Comparison of ENCODE assay signal across 9 cellular contexts in the genomic region with DNA sequence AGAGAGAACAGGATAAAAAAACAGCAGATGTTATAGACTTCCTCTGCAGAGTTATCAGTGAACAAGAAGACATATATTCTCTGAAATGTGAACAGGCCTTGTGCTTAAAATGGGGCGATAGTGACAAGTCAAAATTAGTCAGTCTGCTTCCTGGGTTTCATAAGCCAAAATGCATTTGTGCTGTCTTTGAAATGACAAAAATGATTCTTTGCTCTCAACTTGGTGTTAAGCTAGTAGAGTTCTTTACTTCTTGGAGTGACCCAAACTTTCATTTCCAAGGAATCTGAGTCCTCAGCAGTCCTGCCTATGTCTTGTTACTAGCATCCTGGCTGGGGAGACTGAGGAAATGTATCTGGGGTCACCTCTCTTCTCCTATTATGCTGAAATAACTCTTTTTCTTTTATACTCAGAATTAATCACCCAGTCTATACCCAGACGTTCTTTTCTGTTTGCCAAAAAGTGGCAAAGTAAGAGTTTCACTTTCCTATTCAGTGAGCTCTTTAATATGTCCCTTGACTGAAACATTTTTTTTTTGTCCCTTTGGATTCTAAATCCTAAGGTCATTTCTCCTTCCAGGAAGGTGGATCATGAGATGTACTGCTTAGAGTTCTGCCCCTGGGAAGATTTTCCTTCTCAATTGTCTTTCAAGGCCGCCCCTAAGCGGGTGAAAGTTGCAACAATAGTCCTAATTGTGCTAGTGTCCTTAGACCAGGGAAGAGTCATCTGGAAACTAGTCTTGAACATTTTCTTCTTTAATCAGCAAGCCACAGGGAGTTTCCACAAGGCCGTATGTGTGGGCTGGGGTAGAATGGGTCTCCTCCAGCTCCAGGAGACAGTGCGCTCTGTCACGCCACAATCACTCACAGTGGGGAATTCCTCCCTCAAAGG. TPM values are rescaled to one million over a fixed set of nuclear protein-coding genes. Genes with fewer than 3 reads are reported as not detected.
DNase-seq lines count a peak whose midpoint lies in the region; ATAC-seq and TF ChIP-seq lines count a peak whose summit lies in the region.
"Had no signal": no experiment of that assay in that cellular context is flagged by ENCODE, and none has a peak within 500 bp of the region (broad histone marks: within the 10 kb centered on the region; RNA-seq: fewer than 3 reads in every experiment).

No MANE protein-coding gene starts in this region.

- H3K4me3 Mint-ChIP-seq in mesothelial cell of epicardium (no peak overlapping the region), nephron progenitor cell (no peak overlapping the region)

- H3K9ac ChIP-seq in mesendoderm (ENCODE audit: low read length): no peak overlapping the region

- no peaks in the 10 kb centered on the region for H3K79me2 ChIP-seq in mesendoderm (ENCODE audit: control insufficient read depth, insufficient read depth, low read length)

- peaks cover 17% of the 10 kb centered on the region for H3K4me1 Mint-ChIP-seq in mesothelial cell of epicardium
- H3K4me1 Mint-ChIP-seq in nephron progenitor cell: peaks cover 5% of the 10 kb centered on the region

- H3K36me3 Mint-ChIP-seq in mesothelial cell of epicardium (no peaks in the 10 kb centered on the region), nephron progenitor cell (ENCODE audit: low read depth) (no peaks in the 10 kb centered on the region)

- no peak overlapping the region for H3K4me3 ChIP-seq in mesendoderm (ENCODE audit: low read length)
- H3K4me3 ChIP-seq: thoracic aorta had no signal

- H3K27ac Mint-ChIP-seq in mesothelial cell of epicardium (peak overlapping the region; percentile 18), nephron progenitor cell (no peak overlapping the region)

- no peaks in the 10 kb centered on the region for H3K36me3 ChIP-seq in mesendoderm (ENCODE audit: control insufficient read depth, insufficient read depth, low read length)
- H3K36me3 ChIP-seq: thoracic aorta had no signal

- H2BK15ac ChIP-seq in mesendoderm (replicated peaks; ENCODE audit: low read depth): no peak overlapping the region

- DNase-seq in activated CD4-positive, CD25-positive, alpha-beta regulatory T cell treated with anti-CD3 and anti-CD28 coated beads, Interleukin-2, amount 50 U/mL, for 16 hours (ENCODE audit: low read depth, low spot score): peak; percentile 50
- no peak for DNase-seq in mesothelial cell of epicardium (ENCODE audit: low spot score in 2 of 2, unreplicated experiment in 2 of 2)
- no peak for DNase-seq in nephron progenitor cell
- DNase-seq in DMS53 treated with DMSO at 0.1 percent for 48 hours (lab: John Stamatoyannopoulos, UW; ENCODE audit: unreplicated experiment): no peak
- no peak for DNase-seq in mesendoderm
- DNase-seq in DMS153 (lab: John Stamatoyannopoulos, UW): no peak

- no peak overlapping the region for H3K18ac ChIP-seq in mesendoderm (ENCODE audit: low read length)

- H3K79me1 ChIP-seq in mesendoderm (ENCODE audit: low read length): no peaks in the 10 kb centered on the region

- H3K4me1 ChIP-seq in mesendoderm (ENCODE audit: control insufficient read depth, low read depth, low read length): no peaks in the 10 kb centered on the region

- H3K9me3 Mint-ChIP-seq in mesothelial cell of epicardium (no peaks in the 10 kb centered on the region), nephron progenitor cell (peaks cover 3% of the 10 kb centered on the region)

- H3K4me2 ChIP-seq in mesendoderm (ENCODE audit: low read length): no peak overlapping the region

- no CpG with 5 or more reads among the region's 7 CpGs for WGBS in mesendoderm (ENCODE audit: extremely low coverage, insufficient coverage, low lambda C conversion rate)

- no peak overlapping the region for H3K23ac ChIP-seq in mesendoderm (ENCODE audit: low read length)

- H4K8ac ChIP-seq in mesendoderm (ENCODE audit: low read depth, low read length): no peak overlapping the region

- H4K5ac ChIP-seq in mesendoderm (ENCODE audit: low read length): no peak overlapping the region

- TF ChIP-seq CTCF in mesothelial cell of epicardium (IDR thresholded peaks at IDR 0.05; ENCODE audit: unreplicated experiment) (no peak), nephron progenitor cell (IDR thresholded peaks at IDR 0.05) (no peak)

- H3K27me3 Mint-ChIP-seq in mesothelial cell of epicardium (ENCODE audit: low read depth): no peaks in the 10 kb centered on the region
- peaks cover 10% of the 10 kb centered on the region for H3K27me3 Mint-ChIP-seq in nephron progenitor cell (ENCODE audit: low read depth, poor library complexity)

- H3K56ac ChIP-seq in mesendoderm (ENCODE audit: low read length): no peak overlapping the region

- peak; percentile 88 for ATAC-seq in GM18907 (IDR thresholded peaks at IDR 0.05; ENCODE audit: unreplicated experiment)
- ATAC-seq in HG02884 (IDR thresholded peaks at IDR 0.05; ENCODE audit: unreplicated experiment): peak; percentile 88

- H3K27ac ChIP-seq in mesendoderm (ENCODE audit: low read depth, low read length): no peak overlapping the region
- H3K27ac ChIP-seq: thoracic aorta had no signal

- H3K4ac ChIP-seq in mesendoderm (ENCODE audit: low read depth, low read length): no peak overlapping the region

- no peak overlapping the region for H2BK5ac ChIP-seq in mesendoderm (ENCODE audit: low read length)

- H2BK120ac ChIP-seq in mesendoderm (ENCODE audit: low read depth, low read length): no peak overlapping the region

- H2AK5ac ChIP-seq in mesendoderm (ENCODE audit: low read length): no peak overlapping the region

- no peaks in the 10 kb centered on the region for H3K27me3 ChIP-seq in mesendoderm (ENCODE audit: insufficient read depth, low read length, poor library complexity)

RNA-seq across cellular contexts. Expression of a gene that starts 52.9 kb away (rescaled TPM):
- 117 to 127 TPM (median 126 TPM) in 3 replicates for total RNA-seq in mesothelial cell of epicardium
- 93.2 TPM for polyA plus RNA-seq in mesendoderm (2013, experiment 1 of 2)
- 91.8 TPM for polyA plus RNA-seq in mesendoderm (2013, experiment 2 of 2)
